10 cellular contexts compared by ENCODE assay signal in the genomic region with DNA sequence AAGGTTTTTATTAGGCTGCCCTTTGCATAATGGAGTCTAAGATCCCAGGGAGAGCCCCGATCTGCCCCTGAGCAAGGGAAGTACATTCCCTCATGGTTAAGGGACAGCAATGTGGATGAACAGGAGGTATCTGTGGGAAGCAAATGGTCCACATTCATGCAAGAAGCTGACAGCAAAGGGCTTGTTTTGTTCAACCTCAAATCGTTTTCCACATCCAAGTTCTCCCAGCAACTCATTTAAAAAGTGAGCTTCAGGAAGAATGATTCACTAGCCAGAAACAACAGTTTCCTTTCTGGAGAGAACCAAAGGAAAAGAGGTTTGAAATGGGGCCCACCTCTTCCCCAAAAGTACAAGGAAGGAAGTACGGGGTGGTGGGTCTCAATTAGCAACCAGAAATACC. TPM values are rescaled to one million over a fixed set of nuclear protein-coding genes. Genes with fewer than 3 reads are reported as not detected.
DNase-seq lines count a peak whose midpoint lies in the region; ATAC-seq lines count a peak whose summit lies in the region.
"Had no signal": no experiment of that assay in that cellular context is flagged by ENCODE, and none has a peak within 500 bp of the region (broad histone marks: within the 10 kb centered on the region; RNA-seq: fewer than 3 reads in every experiment).

No MANE protein-coding gene starts in this region.

- peak overlapping the region; percentile 75 for H3K27ac ChIP-seq in GM23248
- H3K27ac ChIP-seq in skeletal muscle tissue (ENCODE audit: low read depth, low read length) = peak overlapping the region; percentile 74

- no peaks in the 10 kb centered on the region for H3K9me3 ChIP-seq in GM23248 (ENCODE audit: low read depth)
- no peaks in the 10 kb centered on the region for H3K9me3 ChIP-seq in skeletal muscle tissue (ENCODE audit: control insufficient read depth in 3 of 3, low read length in 3 of 3)
- H3K9me3 ChIP-seq: thoracic aorta had no signal

- H3K4me3 ChIP-seq in GM23248 (no peak overlapping the region), skeletal muscle tissue (ENCODE audit: low read length in 3 of 3) (no peak overlapping the region)
- H3K4me3 ChIP-seq: thoracic aorta had no signal

- H2AFZ ChIP-seq in GM23248 = no peak overlapping the region

- DNase-seq in GM23248 (peak; percentile 58), SK-MEL-5 (ENCODE audit: low read depth, low spot score) (peak; percentile 72), fibroblast of peridontal ligament (ENCODE audit: extremely low read depth) (peak; percentile 29), H4 (ENCODE audit: low spot score) (no peak), amniotic stem cell (lab: John Stamatoyannopoulos, UW) (no peak)
- DNase-seq: activated T-cell treated with anti-CD3 and anti-CD28 coated beads, Interleukin-2, amount 50 U/mL, for 4 hours had no signal

- peak overlapping the region; percentile 33 for H3K4me2 ChIP-seq in GM23248 (ENCODE audit: unreplicated experiment)

- in situ Hi-C loops in GM23248 (cut with MboI) (no loop called here), SK-MEL-5 (cut with HindIII; ENCODE audit: low pct_unique_long_range_greater_than_20kb, low sequenced_read_pairs) (no loop called here)

- peaks cover 44% of the 10 kb centered on the region for H3F3A ChIP-seq in GM23248 (ENCODE audit: insufficient read depth)

- H3K4me1 ChIP-seq in GM23248 (ENCODE audit: insufficient read depth) = peaks cover 40% of the 10 kb centered on the region
- H3K4me1 ChIP-seq in skeletal muscle tissue (ENCODE audit: control insufficient read depth in 3 of 3, insufficient read depth in 3 of 3, low read length in 3 of 3) = peaks cover 58 to 84% (median 82%) of the 10 kb centered on the region in 3 donors

- H4K20me1 ChIP-seq in GM23248 (ENCODE audit: insufficient read depth) = peaks cover 5% of the 10 kb centered on the region; the same call in 1 of the 2 replicates

- H3K9me2 ChIP-seq in GM23248 (ENCODE audit: insufficient read depth) = no peaks in the 10 kb centered on the region

- ATAC-seq in HG03521 (IDR thresholded peaks at IDR 0.05; ENCODE audit: unreplicated experiment) = no peak
- no peak for ATAC-seq in HG02938 (IDR thresholded peaks at IDR 0.05; ENCODE audit: unreplicated experiment)
- ATAC-seq: activated T-cell treated with anti-CD3 and anti-CD28 coated beads, Interleukin-2, amount 50 U/mL, for 4 hours had no signal

- 56 to 57% methylated on average over 3 of the region's 3 CpGs for WGBS in GM23248 (ENCODE audit: low coverage in 1 of 2, low lambda C conversion rate in 2 of 2, missing lambda C conversion rate in 2 of 2), 2 experiments

- H3K36me3 ChIP-seq in GM23248 (ENCODE audit: low read depth) = peaks cover 19% of the 10 kb centered on the region; the same call in 1 of the 2 replicates
- peaks cover 33 to 38% (median 35%) of the 10 kb centered on the region in 3 donors for H3K36me3 ChIP-seq in skeletal muscle tissue (ENCODE audit: control insufficient read depth in 3 of 3, insufficient read depth in 3 of 3, low read length in 3 of 3)

- H3K27me3 ChIP-seq in GM23248 (replicated peaks; ENCODE audit: insufficient read depth) (no peaks in the 10 kb centered on the region), skeletal muscle tissue (ENCODE audit: control insufficient read depth in 3 of 3, insufficient read depth in 3 of 3, low read length in 3 of 3) (no peaks in the 10 kb centered on the region)

- H3K9ac ChIP-seq in GM23248 (peak overlapping the region; percentile 48), skeletal muscle tissue (ENCODE audit: low read depth in 1 of 3, low read length in 3 of 3) (no peak overlapping the region)

- H3K79me2 ChIP-seq in GM23248 (ENCODE audit: insufficient read depth) = peaks cover 86% of the 10 kb centered on the region

RNA-seq across cellular contexts. Expression of a gene that starts 9.4 kb away (rescaled TPM):
- not detected in 2 replicates for total RNA-seq in GM23248 (2014; rRNA removed; shearing (Covaris generic))
- polyA plus RNA-seq in GM23248 (2016; fragmentation: Nextera tagmentation; extraction: Ambion mirVana) = 0.34 TPM in 1 of 2 replicates, not detected in the other
- total RNA-seq in SK-MEL-5 (2014; rRNA removed; shearing (Covaris generic)) = not detected in 2 replicates
- polyA plus RNA-seq in SK-MEL-5 (2015; cell fraction: cytosol; rRNA removed) = not detected in 2 replicates
- polyA plus RNA-seq in SK-MEL-5 (2015; cell fraction: nucleus; rRNA removed) = 0.15 TPM in 1 of 2 replicates, not detected in the other
- total RNA-seq in skeletal muscle tissue = not detected
- not detected in 2 replicates for total RNA-seq in H4 (2014; rRNA removed; shearing (Covaris generic))
- total RNA-seq: thoracic aorta had no signal

RNA-seq across cellular contexts. Expression of a gene that starts 10.8 kb away (rescaled TPM):
- 13.9 and 16.8 TPM in 2 replicates for total RNA-seq in GM23248 (2014; rRNA removed; shearing (Covaris generic))
- polyA plus RNA-seq in GM23248 (2016; fragmentation: Nextera tagmentation; extraction: Ambion mirVana) = 6.0 and 7.2 TPM in 2 replicates
- total RNA-seq in SK-MEL-5 (2014; rRNA removed; shearing (Covaris generic)) = 12.9 and 14.7 TPM in 2 replicates
- polyA plus RNA-seq in SK-MEL-5 (2015; cell fraction: cytosol; rRNA removed) = 30.2 and 33.9 TPM in 2 replicates
- 788 and 824 TPM in 2 replicates for polyA plus RNA-seq in SK-MEL-5 (2015; cell fraction: nucleus; rRNA removed)
- total RNA-seq in skeletal muscle tissue = 8.9 TPM
- total RNA-seq in H4 (2014; rRNA removed; shearing (Covaris generic)) = 7.5 and 16.7 TPM in 2 replicates

RNA-seq across cellular contexts. Expression of a gene that starts 19.5 kb away (rescaled TPM):
- total RNA-seq in GM23248 (2014; rRNA removed; shearing (Covaris generic)) = 2.5 and 11.6 TPM in 2 replicates
- polyA plus RNA-seq in GM23248 (2016; fragmentation: Nextera tagmentation; extraction: Ambion mirVana) = 1.6 and 2.0 TPM in 2 replicates
- total RNA-seq in SK-MEL-5 (2014; rRNA removed; shearing (Covaris generic)) = 5.8 and 7.0 TPM in 2 replicates
- 4.9 and 7.4 TPM in 2 replicates for polyA plus RNA-seq in SK-MEL-5 (2015; cell fraction: cytosol; rRNA removed)
- polyA plus RNA-seq in SK-MEL-5 (2015; cell fraction: nucleus; rRNA removed) = 59.2 and 63.9 TPM in 2 replicates
- total RNA-seq in skeletal muscle tissue = 3.7 TPM
- 7.5 and 7.7 TPM in 2 replicates for total RNA-seq in H4 (2014; rRNA removed; shearing (Covaris generic))

RNA-seq across cellular contexts. Expression of a gene that starts 22.8 kb away (rescaled TPM):
- total RNA-seq in GM23248 (2014; rRNA removed; shearing (Covaris generic)) = 97.5 and 128 TPM in 2 replicates
- 123 and 124 TPM in 2 replicates for polyA plus RNA-seq in GM23248 (2016; fragmentation: Nextera tagmentation; extraction: Ambion mirVana)
- total RNA-seq in SK-MEL-5 (2014; rRNA removed; shearing (Covaris generic)) = 166 and 195 TPM in 2 replicates
- 398 and 408 TPM in 2 replicates for polyA plus RNA-seq in SK-MEL-5 (2015; cell fraction: cytosol; rRNA removed)
- polyA plus RNA-seq in SK-MEL-5 (2015; cell fraction: nucleus; rRNA removed) = 101 and 106 TPM in 2 replicates
- total RNA-seq in skeletal muscle tissue = 19.8 TPM
- total RNA-seq in H4 (2014; rRNA removed; shearing (Covaris generic)) = 67.3 and 79.9 TPM in 2 replicates

RNA-seq across cellular contexts. Expression of a gene that starts 33.7 kb away (rescaled TPM):
- not detected in 2 replicates for total RNA-seq in GM23248 (2014; rRNA removed; shearing (Covaris generic))
- polyA plus RNA-seq in GM23248 (2016; fragmentation: Nextera tagmentation; extraction: Ambion mirVana) = not detected in 2 replicates
- total RNA-seq in SK-MEL-5 (2014; rRNA removed; shearing (Covaris generic)) = 0.19 and 0.45 TPM in 2 replicates
- 0.67 and 0.79 TPM in 2 replicates for polyA plus RNA-seq in SK-MEL-5 (2015; cell fraction: cytosol; rRNA removed)
- polyA plus RNA-seq in SK-MEL-5 (2015; cell fraction: nucleus; rRNA removed) = 1.2 and 2.0 TPM in 2 replicates
- 0.52 TPM for total RNA-seq in skeletal muscle tissue
- 0.04 TPM in 1 of 2 replicates, not detected in the other for total RNA-seq in H4 (2014; rRNA removed; shearing (Covaris generic))
- total RNA-seq: thoracic aorta had no signal

Comparison
In these comparisons a context has a peak if more than half of its experiments do, and no peak if none do; other contexts are left out.
1. DNase-seq: peak in GM23248 (single experiment), SK-MEL-5 (single experiment) and fibroblast of peridontal ligament (single experiment); none in H4 (single experiment) and amniotic stem cell (single experiment).